8 cellular contexts compared by ENCODE assay signal in genomic region chr1:212950243-212951057, GRCh38. TPM values are rescaled to one million over a fixed set of nuclear protein-coding genes. Genes with fewer than 3 reads are reported as not detected.
DNase-seq lines count a peak whose midpoint lies in the region; ATAC-seq, FAIRE-seq and TF ChIP-seq lines count a peak whose summit lies in the region.

VASH2 (plus strand) TSS chr1:212950541; CDS start chr1:212951543, 1,002 bp downstream.

- peaks cover 49% of the 10 kb centered on the region for H3K4me1 ChIP-seq in GM12878 (ENCODE audit: control insufficient read depth, insufficient read depth, low read length)
- H3K4me1 ChIP-seq in gastrocnemius medialis: peaks cover 16 to 19% of the 10 kb centered on the region in 2 donors

- peak within 1 kb of the TSS; percentile 77 for H3K9ac ChIP-seq in GM12878 (ENCODE audit: control insufficient read depth, insufficient read depth, low read length)

- CTCF ChIA-PET in GM12878 (lab: Yijun Ruan, JAX): interaction anchor here (0.6 to 2.6 kb wide), 11 partner anchors 9 to 164 kb away, joined by 3 to 17 read pairs (median 4); no protein-coding TSS in a partner anchor

- H3K9me3 Mint-ChIP-seq in T-helper 1 cell treated with Interleukin-12 subunit alpha and Interleukin-12 subunit beta and Interleukin-4 antibody, amounts not matched to agents 30 μg/mL and 1 μg/mL, for 36 hours: no peaks in the 10 kb centered on the region

- DNase-seq in HFF-Myc (ENCODE audit: extremely low read depth, low read depth) (no peak), NCI-H1092 treated with DMSO at 0.1 percent for 48 hours (lab: John Stamatoyannopoulos, UW) (peak; percentile 90), GM12878 (ENCODE audit: low read depth, low spot score) (peak; percentile 59), gastrocnemius medialis (peak; percentile 67 to 68), OCI-M2 (lab: John Stamatoyannopoulos, UW; ENCODE audit: unreplicated experiment) (no peak)

- TF ChIP-seq EP300 in GM12878 (IDR thresholded peaks at IDR 0.05; ENCODE audit: borderline replicate concordance in 1 of 2, control insufficient read depth in 1 of 2, low read depth in 2 of 2, low read length in 2 of 2): no peak

- SMC1A ChIA-PET in GM12878 (lab: Charles Lee; ENCODE audit: uncharacterized antibody, unreplicated experiment): interaction anchor here (0.6 to 6.1 kb wide), 12 partner anchors 9 to 201 kb away, joined by 3 to 40 read pairs (median 4); no protein-coding TSS in a partner anchor

- RAD21 ChIA-PET in GM12878 (lab: Charles Lee; ENCODE audit: unreplicated experiment): interaction anchor here (0.6 to 2.2 kb wide), 7 partner anchors 9 to 1476 kb away, joined by 3 to 8 read pairs (median 4); partner anchors contain the start of gene FLVCR1

- no TSS peak for BruUV-seq in GM12878 (replicated peaks; lab: Mats Ljungman, UMichigan)

- no peaks in the 10 kb centered on the region for H3K27me3 ChIP-seq in GM12878 (replicated peaks in 1 of 2; ENCODE audit: control insufficient read depth in 2 of 2, insufficient read depth in 2 of 2, low read length in 1 of 2)
- peaks cover 0 to 3% (median 0%) of the 10 kb centered on the region in 3 donors for H3K27me3 ChIP-seq in gastrocnemius medialis

- peak; percentile 12; the same call in 1 of the 3 replicates for TF ChIP-seq CTCF in GM12872 (IDR thresholded peaks at IDR 0.05; ENCODE audit: insufficient read depth, low read depth, low read length)
- no peak for TF ChIP-seq CTCF in HFF-Myc (IDR thresholded peaks at IDR 0.05; ENCODE audit: low read depth, low read length, missing control alignments)
- no peak; a peak in 1 of 6 replicates for TF ChIP-seq CTCF in GM12878 (IDR thresholded peaks at IDR 0.05 in 2 of 3, conservative IDR thresholded peaks at IDR 0.05 in 1 of 3; ENCODE audit: control insufficient read depth in 2 of 3, extremely low read depth in 1 of 3, insufficient read depth in 1 of 3, low read depth in 3 of 3, low read length in 3 of 3)
- TF ChIP-seq CTCF in gastrocnemius medialis (IDR thresholded peaks at IDR 0.05 in 4 of 5, conservative IDR thresholded peaks at IDR 0.05 in 1 of 5): no peak

- peaks cover 50% of the 10 kb centered on the region for H3K79me2 ChIP-seq in GM12878 (ENCODE audit: control insufficient read depth, insufficient read depth, low read length)

- H3K4me2 ChIP-seq in GM12878 (ENCODE audit: control insufficient read depth, insufficient read depth): peak within 1 kb of the TSS; percentile 78

- FAIRE-seq in GM12878 (lab: Jason Lieb, UNC): no peak

- H3K4me3 ChIP-seq in HFF-Myc (replicated peaks; ENCODE audit: low read depth, low read length) (peak within 1 kb of the TSS; percentile 65), GM12878 (peak within 1 kb of the TSS; percentile 95), iPS-11a (ENCODE audit: low read depth, low read length) (peak within 1 kb of the TSS; percentile 73), gastrocnemius medialis (peak within 1 kb of the TSS; percentile 33 to 70 (median 64))

- H3K27ac ChIP-seq in GM12878 (ENCODE audit: control insufficient read depth, insufficient read depth): peak within 1 kb of the TSS; percentile 92
- no peak within 1 kb of the TSS for H3K27ac ChIP-seq in gastrocnemius medialis

- no peaks in the 10 kb centered on the region for H3K9me3 ChIP-seq in GM12878 (replicated peaks; ENCODE audit: control insufficient read depth, insufficient read depth, low read length)
- H3K9me3 ChIP-seq in gastrocnemius medialis: no peaks in the 10 kb centered on the region

- TF ChIP-seq RAD21 in GM12878 (IDR thresholded peaks at IDR 0.05; ENCODE audit: insufficient read depth, low read depth, low read length): no peak

- H3K36me3 ChIP-seq in GM12878 (ENCODE audit: control insufficient read depth in 2 of 2, insufficient read depth in 2 of 2, low read length in 1 of 2) (no peaks in the 10 kb centered on the region), gastrocnemius medialis (no peaks in the 10 kb centered on the region)

- H3K4me3 Mint-ChIP-seq in T-helper 1 cell treated with Interleukin-12 subunit alpha and Interleukin-12 subunit beta and Interleukin-4 antibody, amounts not matched to agents 30 μg/mL and 1 μg/mL, for 36 hours: peak within 1 kb of the TSS; percentile 82

- in situ Hi-C loops in GM12878 (cut with MboI): no loop called here
- in situ Hi-C loops in gastrocnemius medialis (cut with MboI; ENCODE audit: low sequenced_read_pairs in 4 of 4): no loop called here

- no peak within 1 kb of the TSS for H3K27ac Mint-ChIP-seq in T-helper 1 cell treated with Interleukin-12 subunit alpha and Interleukin-12 subunit beta and Interleukin-4 antibody, amounts not matched to agents 30 μg/mL and 1 μg/mL, for 36 hours

- no peaks in the 10 kb centered on the region for H4K20me1 ChIP-seq in GM12878 (ENCODE audit: control insufficient read depth, insufficient read depth)

- ATAC-seq in GM12878: peak; percentile 92
- ATAC-seq in gastrocnemius medialis: peak; percentile 78 to 85

- H3K4me1 Mint-ChIP-seq in T-helper 1 cell treated with Interleukin-12 subunit alpha and Interleukin-12 subunit beta and Interleukin-4 antibody, amounts not matched to agents 30 μg/mL and 1 μg/mL, for 36 hours (ENCODE audit: low read depth): peaks cover 11% of the 10 kb centered on the region

- no peaks in the 10 kb centered on the region for H3K36me3 Mint-ChIP-seq in T-helper 1 cell treated with Interleukin-12 subunit alpha and Interleukin-12 subunit beta and Interleukin-4 antibody, amounts not matched to agents 30 μg/mL and 1 μg/mL, for 36 hours (ENCODE audit: low read depth)

- WGBS in GM12878 (ENCODE audit: insufficient coverage, insufficient replicate concordance, low lambda C conversion rate, missing lambda C conversion rate): 3% methylated on average over 59 of the region's 59 CpGs

- peak; percentile 71 for TF ChIP-seq POLR2A in GM12878 (IDR thresholded peaks at IDR 0.05; ENCODE audit: low read depth, low read length)
- TF ChIP-seq POLR2A in gastrocnemius medialis (IDR thresholded peaks at IDR 0.05): peak in 1 of 2 donors; percentile 26

- H2AFZ ChIP-seq in GM12878 (ENCODE audit: control insufficient read depth, low read depth, low read length): peak within 1 kb of the TSS; percentile 71

- peaks cover 65% of the 10 kb centered on the region for H3K27me3 Mint-ChIP-seq in T-helper 1 cell treated with Interleukin-12 subunit alpha and Interleukin-12 subunit beta and Interleukin-4 antibody, amounts not matched to agents 30 μg/mL and 1 μg/mL, for 36 hours (ENCODE audit: low read depth)

- intact Hi-C loops in GM12878 (cut with micrococcal nuclease; ENCODE audit: unreplicated experiment): loop anchor here (5.0 kb wide), 2 partner anchors 47 to 338 kb away; no protein-coding TSS in a partner anchor
- intact Hi-C loops in gastrocnemius medialis (cut with DNase I; ENCODE audit: low total_unique reads): no loop called here

- POLR2A ChIA-PET in GM12878 (lab: Charles Lee): interaction anchor here (0.6 to 7.4 kb wide), 14 partner anchors 9 to 159 kb away, joined by 3 to 55 read pairs (median 6); partner anchors contain the start of genes NSL1 and TATDN3

TF ChIP-seq in GM12878, 131 proteins besides CTCF, POLR2A, EP300 and RAD21 (continues in another document):
- TF ChIP-seq RAD51 (IDR thresholded peaks at IDR 0.05) (no peak), RCOR1 (conservative IDR thresholded peaks at IDR 0.05; ENCODE audit: low read depth, low read length) (peak; percentile 27; the same call in 1 of the 2 replicates), SREBF2 (IDR thresholded peaks at IDR 0.05; ENCODE audit: low read length) (peak; percentile 70; the same call in 1 of the 2 replicates), TBL1XR1 (IDR thresholded peaks at IDR 0.05; ENCODE audit: low read depth, low read length) (no peak), MTA2 (IDR thresholded peaks at IDR 0.05; ENCODE audit: low read depth) (no peak), FOS (IDR thresholded peaks at IDR 0.05; ENCODE audit: borderline replicate concordance, extremely low read depth, insufficient read length) (peak; percentile 31), CHD2 (IDR thresholded peaks at IDR 0.05; ENCODE audit: borderline replicate concordance, low read depth, low read length) (peak; percentile 36; the same call in 1 of the 2 replicates), E2F4 (IDR thresholded peaks at IDR 0.05; ENCODE audit: low read depth, low read length) (peak; percentile 54; the same call in 1 of the 2 replicates)

RNA-seq across cellular contexts. Expression of gene VASH2, which starts in this region (rescaled TPM):
- total RNA-seq in GM12878 (2013; cell fraction: nucleolus; rRNA removed): 253 and 276 TPM in 2 replicates
- total RNA-seq in GM12878 (2014; rRNA removed): 16.4 and 18.7 TPM in 2 replicates
- total RNA-seq in GM12878 (2014; rRNA removed; fragmentation: Illumina TruSeq; extraction: Trizol): 19.6 and 20.6 TPM in 2 replicates
- 29.2 and 29.7 TPM in 2 replicates for total RNA-seq in GM12878 (2021)
- polyA plus RNA-seq in GM12878 (2011; ENCODE audit: low read depth): 5.9 TPM
- 29.4 and 35.7 TPM in 2 replicates for polyA plus RNA-seq in GM12878 (2011; rRNA removed)
- polyA plus RNA-seq in GM12878 (2011; cell fraction: cytosol; rRNA removed): 17.6 and 21.4 TPM in 2 replicates
- polyA plus RNA-seq in GM12878 (2011; cell fraction: nucleus; rRNA removed): 41.2 and 43.5 TPM in 2 replicates
- 11.7 and 14.9 TPM in 2 replicates for polyA plus RNA-seq in GM12878 (2012)
- 25.9 and 35.2 TPM in 2 replicates for polyA plus RNA-seq in GM12878 (2014; fragmentation: Illumina TruSeq; extraction: Trizol)
- polyA plus RNA-seq in GM12878 (2014; fragmentation: Nextera tagmentation; extraction: Ambion mirVana): 1 to 10 TPM; 5.4 to 6.5 TPM
- 23.8 and 25.1 TPM in 2 replicates for polyA plus RNA-seq in GM12878 (2014; rRNA removed)
- 10 to 100 TPM; 17.2 to 25.5 TPM for polyA plus RNA-seq in GM12878 (2016; fragmentation: Nextera tagmentation; extraction: Ambion mirVana)
- 41.6 and 44.3 TPM in 2 replicates for polyA minus RNA-seq in GM12878 (2011; rRNA and poly(A)+ RNA removed)
- polyA minus RNA-seq in GM12878 (2011; cell fraction: cytosol; rRNA and poly(A)+ RNA removed): 10.4 and 15.6 TPM in 2 replicates
- polyA minus RNA-seq in GM12878 (2011; cell fraction: nucleus; rRNA and poly(A)+ RNA removed): 21.4 and 39.5 TPM in 2 replicates
- total RNA-seq in gastrocnemius medialis: 1 to 10 TPM in 1 of 4 donors, not detected in 3; 1.5 TPM

Comparison
In these comparisons a context has a peak if more than half of its experiments do, and no peak if none do; other contexts are left out.
1. RNA of gene VASH2 (total RNA-seq): 16.4 to 276 TPM in GM12878; 1.5 TPM in gastrocnemius medialis; every median in the first group is over 4 times any median in the second.
2. DNase-seq: peak in NCI-H1092 treated with DMSO at 0.1 percent for 48 hours (single experiment), GM12878 (single experiment) and gastrocnemius medialis (2 of 2); none in HFF-Myc (single experiment) and OCI-M2 (single experiment).
3. Peak in every context shown above with its lines, with median percentiles within 50 percentile points of each other: H3K4me3 ChIP-seq.